In the genomic region with DNA sequence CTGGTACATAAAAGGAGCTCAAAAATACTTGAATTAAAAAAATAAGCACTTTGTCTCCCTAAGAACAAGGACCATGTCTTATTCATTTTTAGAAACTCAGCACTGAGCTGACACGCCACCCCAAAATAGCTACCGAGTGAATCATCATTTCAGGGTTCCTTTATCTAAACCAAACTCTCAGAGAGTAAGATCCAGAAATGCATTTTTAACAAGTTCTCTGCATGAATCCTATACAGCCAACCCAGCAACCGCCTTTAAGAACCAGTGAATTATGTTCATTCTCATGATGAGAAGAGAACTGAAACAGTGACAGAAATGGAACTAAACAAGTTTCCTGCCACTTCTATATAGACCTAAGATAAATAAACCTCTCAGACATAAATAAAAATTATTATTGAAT, we compare ENCODE assay signal across 11 cellular contexts. TPM values are rescaled to one million over a fixed set of nuclear protein-coding genes. Genes with fewer than 3 reads are reported as not detected.
DNase-seq lines count a peak whose midpoint lies in the region; ATAC-seq and TF ChIP-seq lines count a peak whose summit lies in the region.
"Had no signal": no experiment of that assay in that cellular context is flagged by ENCODE, and none has a peak within 500 bp of the region (broad histone marks: within the 10 kb centered on the region; RNA-seq: fewer than 3 reads in every experiment).

No MANE protein-coding gene starts in this region.

- no peak overlapping the region for H3K27ac ChIP-seq in foreskin keratinocyte
- H3K27ac ChIP-seq in CD8-positive, alpha-beta T cell (ENCODE audit: low read depth, low read length) = no peak overlapping the region
- H3K27ac ChIP-seq in psoas muscle = no peak overlapping the region
- H3K27ac ChIP-seq: heart left ventricle had no signal

- H3K4me1 ChIP-seq in foreskin keratinocyte (peaks cover 27% of the 10 kb centered on the region), BE2C (no peaks in the 10 kb centered on the region), psoas muscle (peaks cover 6% of the 10 kb centered on the region)
- H3K4me1 ChIP-seq in CD8-positive, alpha-beta T cell (ENCODE audit: insufficient read depth, low read length) = no peaks in the 10 kb centered on the region

- H3K4me3 ChIP-seq in CD8-positive, alpha-beta T cell (ENCODE audit: low read depth, low read length) = no peak overlapping the region
- H3K4me3 ChIP-seq in BE2C (ENCODE audit: low read depth, low read length) = no peak overlapping the region
- H3K4me3 ChIP-seq in psoas muscle = no peak overlapping the region
- H3K4me3 ChIP-seq: heart left ventricle had no signal

- H3K4me3 Mint-ChIP-seq in CD8-positive, alpha-beta T cell = no peak overlapping the region
- H3K4me3 Mint-ChIP-seq: activated B cell treated with CpG ODN at 0.5 μM for 24 hours, IgD-negative memory B cell had no signal

- H3K27me3 ChIP-seq in foreskin keratinocyte (no peaks in the 10 kb centered on the region), BE2C (no peaks in the 10 kb centered on the region), psoas muscle (ENCODE audit: insufficient read depth in 3 of 3, low read length in 2 of 3) (no peaks in the 10 kb centered on the region)
- no peaks in the 10 kb centered on the region for H3K27me3 ChIP-seq in CD8-positive, alpha-beta T cell (ENCODE audit: insufficient read depth, low read length)
- H3K27me3 ChIP-seq: heart left ventricle had no signal

- WGBS in psoas muscle, 3 donors = 86 to 93% (median 89%) methylated on average over 3 of the region's 3 CpGs

- H3K4me1 Mint-ChIP-seq in CD8-positive, alpha-beta T cell (ENCODE audit: low read depth) = peaks cover 23% of the 10 kb centered on the region

- POLR2A ChIA-PET in CD8-positive, alpha-beta T cell (lab: Charles Lee) = interaction anchor here (1.0 kb wide), 1 partner anchor 15 kb away, joined by 3 read pairs; no protein-coding TSS in a partner anchor

- DNase-seq in foreskin keratinocyte (peak in 1 of 2 donors; percentile 22), BE2C (no peak), psoas muscle (no peak), cerebellar cortex (ENCODE audit: low spot score) (no peak)
- no peak for DNase-seq in CD8-positive, alpha-beta T cell
- DNase-seq: activated B cell treated with CpG ODN at 0.5 μM for 24 hours, heart left ventricle had no signal

- H3K9me3 Mint-ChIP-seq in CD8-positive, alpha-beta T cell = no peaks in the 10 kb centered on the region
- H3K9me3 Mint-ChIP-seq: activated B cell treated with CpG ODN at 0.5 μM for 24 hours, IgD-negative memory B cell had no signal

- H3K27ac Mint-ChIP-seq in CD8-positive, alpha-beta T cell = no peak overlapping the region
- H3K27ac Mint-ChIP-seq: activated B cell treated with CpG ODN at 0.5 μM for 24 hours, IgD-negative memory B cell had no signal

- peaks cover 6% of the 10 kb centered on the region for H3K36me3 Mint-ChIP-seq in CD8-positive, alpha-beta T cell
- H3K36me3 Mint-ChIP-seq: IgD-negative memory B cell had no signal

- intact Hi-C loops in CD8-positive, alpha-beta T cell (cut with DNase I, micrococcal nuclease) = no loop called here
- intact Hi-C loops in psoas muscle (cut with DNase I) = no loop called here

- H3K9me3 ChIP-seq in CD8-positive, alpha-beta T cell (ENCODE audit: low read length) = no peaks in the 10 kb centered on the region
- H3K9me3 ChIP-seq in BE2C (no peaks in the 10 kb centered on the region), psoas muscle (no peaks in the 10 kb centered on the region)
- H3K9me3 ChIP-seq: heart left ventricle had no signal

- H3K36me3 ChIP-seq in CD8-positive, alpha-beta T cell (ENCODE audit: insufficient read depth, low read length) = no peaks in the 10 kb centered on the region
- H3K36me3 ChIP-seq in BE2C = no peaks in the 10 kb centered on the region
- H3K36me3 ChIP-seq in psoas muscle (ENCODE audit: insufficient read depth in 1 of 2, low read depth in 1 of 2) = peaks cover 0 to 9% of the 10 kb centered on the region in 2 donors

- ATAC-seq in GM18499 (IDR thresholded peaks at IDR 0.05; ENCODE audit: insufficient read depth, unreplicated experiment) = peak; percentile 85
- ATAC-seq in GM21381 (IDR thresholded peaks at IDR 0.05; ENCODE audit: unreplicated experiment) = peak; percentile 76
- ATAC-seq in HG03460 (IDR thresholded peaks at IDR 0.05; ENCODE audit: unreplicated experiment) = peak; percentile 76
- peak; percentile 68 for ATAC-seq in foreskin keratinocyte
- ATAC-seq in CD8-positive, alpha-beta T cell = no peak
- no peak for ATAC-seq in psoas muscle
- ATAC-seq: heart left ventricle had no signal

- TF ChIP-seq CTCF in foreskin keratinocyte (conservative IDR thresholded peaks at IDR 0.05) (no peak), BE2C (IDR thresholded peaks at IDR 0.05; ENCODE audit: low read depth, low read length) (no peak), psoas muscle (IDR thresholded peaks at IDR 0.05) (no peak)
- TF ChIP-seq CTCF in CD8-positive, alpha-beta T cell (IDR thresholded peaks at IDR 0.05) = no peak

- H3K27me3 Mint-ChIP-seq in CD8-positive, alpha-beta T cell (ENCODE audit: low read depth) = no peaks in the 10 kb centered on the region
- H3K27me3 Mint-ChIP-seq: activated B cell treated with CpG ODN at 0.5 μM for 24 hours, IgD-negative memory B cell had no signal

- CTCF ChIA-PET in CD8-positive, alpha-beta T cell (lab: Charles Lee) = no interaction called here

RNA-seq across cellular contexts. Expression of a gene that starts 8.7 kb away (rescaled TPM):
- total RNA-seq in foreskin keratinocyte (11.1 and 11.6 TPM in 2 replicates), psoas muscle (10 to 100 TPM; 18.2 to 29.4 (median 24.4) TPM)
- polyA plus RNA-seq in foreskin keratinocyte (6.3 and 6.8 TPM in 2 replicates), psoas muscle (10 to 100 TPM in 1 of 3 donors, 1 to 10 TPM in 2; 5.8 to 23.4 (median 8.1) TPM)
- total RNA-seq in CD8-positive, alpha-beta T cell = 10 to 100 TPM; 13.9 to 14.0 TPM
- polyA plus RNA-seq in BE2C (2012; ENCODE audit: insufficient read depth, insufficient read length, low read depth) = 10.3 TPM

Comparison
In these comparisons a context has a peak if more than half of its experiments do, and no peak if none do; other contexts are left out.
1. ATAC-seq: peak in GM18499 (single experiment), GM21381 (single experiment), HG03460 (single experiment) and foreskin keratinocyte (single experiment); none in CD8-positive, alpha-beta T cell (single experiment) and psoas muscle (0 of 4).